In the genomic region with DNA sequence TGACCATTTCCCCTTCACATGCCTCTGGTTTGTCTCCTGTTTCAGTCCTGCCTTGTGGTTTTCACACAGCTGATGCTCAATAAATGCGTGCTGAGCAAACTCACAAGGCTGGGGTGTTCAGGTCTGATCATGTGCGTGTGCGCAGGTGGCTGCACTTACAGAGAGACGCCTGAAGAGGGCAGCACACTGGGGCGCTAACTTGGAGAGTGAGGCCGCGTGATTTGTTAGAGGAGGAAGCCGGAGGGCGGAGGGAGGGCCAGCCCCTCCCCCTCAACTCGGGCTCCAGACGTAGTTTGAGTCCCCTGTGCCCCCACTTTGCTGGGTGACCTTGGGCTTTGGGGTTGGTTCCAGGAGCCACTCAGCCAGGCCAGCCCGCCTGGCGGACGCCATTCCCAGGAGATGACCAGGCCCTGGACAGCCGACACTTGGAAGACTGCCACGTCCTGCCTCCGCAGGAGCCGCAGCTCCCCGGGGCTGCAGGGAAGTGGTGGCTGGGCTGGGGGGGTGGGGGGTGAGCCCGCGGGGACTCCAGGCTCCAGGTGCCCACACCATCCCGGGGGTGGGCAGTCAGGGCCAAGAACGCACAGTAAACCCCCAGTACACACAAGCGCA, we compare ENCODE assay signal across 8 cellular contexts. TPM values are rescaled to one million over a fixed set of nuclear protein-coding genes. Genes with fewer than 3 reads are reported as not detected.
DNase-seq lines count a peak whose midpoint lies in the region; ATAC-seq and TF ChIP-seq lines count a peak whose summit lies in the region.
"Not testable (repeated sequence)": the region's sequence is repeated elsewhere in the genome, so short reads cannot be mapped to it uniquely, and the experiment has no call there.

No MANE protein-coding gene starts in this region.

- not testable (repeated sequence) for H4K91ac ChIP-seq in IMR-90 (ENCODE audit: insufficient read depth, low read depth, low read length)

- H3K9ac ChIP-seq in IMR-90 (ENCODE audit: low read depth, low read length): not testable (repeated sequence)

- H2AFZ ChIP-seq in IMR-90 (replicated peaks; ENCODE audit: low read length, poor library complexity): not testable (repeated sequence)

- in situ Hi-C loops in IMR-90 (cut with MboI; ENCODE audit: low sequenced_read_pairs): not testable (repeated sequence)

- ATAC-seq in CD8-positive, alpha-beta T cell: peak; percentile 99
- ATAC-seq in GM19351 (IDR thresholded peaks at IDR 0.05; ENCODE audit: unreplicated experiment): peak; percentile 60
- ATAC-seq in GM21737 (IDR thresholded peaks at IDR 0.05; ENCODE audit: unreplicated experiment): peak; percentile 43
- peak; percentile 45 for ATAC-seq in HG03039 (IDR thresholded peaks at IDR 0.05; ENCODE audit: unreplicated experiment)
- peak; percentile 83 for ATAC-seq in IMR-90 (ENCODE audit: low read depth)
- peak; percentile 89 to 90 for ATAC-seq in activated naive CD4-positive, alpha-beta T cell treated with anti-CD3 and anti-CD28 coated beads, Interleukin-2, amount 50 U/mL, for 72 hours
- peak; percentile 87 to 88 for ATAC-seq in right cardiac atrium
- ATAC-seq in psoas muscle: peak; percentile 89 to 97 (median 96)

- H3K9me3 Mint-ChIP-seq in CD8-positive, alpha-beta T cell; activated naive CD4-positive, alpha-beta T cell treated with anti-CD3 and anti-CD28 coated beads, Interleukin-2, amount 50 U/mL, for 72 hours: not testable (repeated sequence)

- TF ChIP-seq CTCF in CD8-positive, alpha-beta T cell (IDR thresholded peaks at IDR 0.05); IMR-90 (conservative IDR thresholded peaks at IDR 0.05; ENCODE audit: low read depth, low read length); psoas muscle (IDR thresholded peaks at IDR 0.05): not testable (repeated sequence)

- not testable (repeated sequence) for H3K4me3 ChIP-seq in CD8-positive, alpha-beta T cell (ENCODE audit: low read depth, low read length); IMR-90 (ENCODE audit: insufficient read depth, low read depth, low read length); right cardiac atrium (ENCODE audit: low read length); psoas muscle

- H3K79me1 ChIP-seq in IMR-90 (ENCODE audit: low read depth in 1 of 2, low read length in 2 of 2): not testable (repeated sequence)

- H3K27me3 Mint-ChIP-seq in CD8-positive, alpha-beta T cell (ENCODE audit: low read depth): not testable (repeated sequence)

- not testable (repeated sequence) for H4K8ac ChIP-seq in IMR-90 (ENCODE audit: low read depth in 2 of 2, low read length in 2 of 2)

- H3K36me3 Mint-ChIP-seq in CD8-positive, alpha-beta T cell; activated naive CD4-positive, alpha-beta T cell treated with anti-CD3 and anti-CD28 coated beads, Interleukin-2, amount 50 U/mL, for 72 hours: not testable (repeated sequence)

- not testable (repeated sequence) for H3K4me2 ChIP-seq in IMR-90 (ENCODE audit: low read depth, low read length)

- POLR2A ChIA-PET in CD8-positive, alpha-beta T cell (lab: Charles Lee); IMR-90 (lab: Charles Lee; ENCODE audit: unreplicated experiment): not testable (repeated sequence)

- not testable (repeated sequence) for H3K9me1 ChIP-seq in IMR-90 (ENCODE audit: insufficient read depth, low read length)

- not testable (repeated sequence) for H2BK120ac ChIP-seq in IMR-90 (ENCODE audit: low read depth, low read length)

- H3K4ac ChIP-seq in IMR-90 (ENCODE audit: low read depth, low read length): not testable (repeated sequence)

- not testable (repeated sequence) for H2BK20ac ChIP-seq in IMR-90 (ENCODE audit: low read depth, low read length)

- H3K27me3 ChIP-seq in CD8-positive, alpha-beta T cell (ENCODE audit: insufficient read depth, low read length); IMR-90 (ENCODE audit: control insufficient read depth, insufficient read depth, low read length); right cardiac atrium (ENCODE audit: control insufficient read depth, insufficient read depth); psoas muscle (ENCODE audit: insufficient read depth in 3 of 3, low read length in 2 of 3): not testable (repeated sequence)

- not testable (repeated sequence) for DNase-seq in CD8-positive, alpha-beta T cell; IMR-90; activated naive CD4-positive, alpha-beta T cell treated with anti-CD3 and anti-CD28 coated beads, Interleukin-2, amount 50 U/mL, for 72 hours (ENCODE audit: low spot score in 2 of 2); right cardiac atrium
- DNase-seq in psoas muscle: peak in 1 of 2 donors; percentile 8

- H2AK5ac ChIP-seq in IMR-90 (ENCODE audit: low read depth, low read length): not testable (repeated sequence)

- intact Hi-C loops in CD8-positive, alpha-beta T cell (cut with DNase I, micrococcal nuclease); IMR-90 (cut with micrococcal nuclease); right cardiac atrium (cut with DNase I); psoas muscle (cut with DNase I): not testable (repeated sequence)

- dilution Hi-C loops in IMR-90 (cut with HindIII; ENCODE audit: low sequenced_read_pairs, unreplicated experiment): not testable (repeated sequence)

- H4K20me1 ChIP-seq in IMR-90 (ENCODE audit: insufficient read depth, low read length): not testable (repeated sequence)

- not testable (repeated sequence) for H2BK15ac ChIP-seq in IMR-90 (ENCODE audit: low read depth, low read length)

- CTCF ChIA-PET in CD8-positive, alpha-beta T cell (lab: Charles Lee); IMR-90 (lab: Yijun Ruan, JAX): not testable (repeated sequence)

- not testable (repeated sequence) for H3K36me3 ChIP-seq in CD8-positive, alpha-beta T cell (ENCODE audit: insufficient read depth, low read length); IMR-90 (ENCODE audit: control insufficient read depth, insufficient read depth, low read length); psoas muscle (ENCODE audit: insufficient read depth in 1 of 2, low read depth in 1 of 2)

- not testable (repeated sequence) for H3K14ac ChIP-seq in IMR-90 (replicated peaks; ENCODE audit: low read depth, low read length)

- H3K4me1 Mint-ChIP-seq in CD8-positive, alpha-beta T cell (ENCODE audit: low read depth): not testable (repeated sequence)

- TF ChIP-seq POLR2A in IMR-90 (IDR thresholded peaks at IDR 0.05; ENCODE audit: low read depth, low read length): not testable (repeated sequence)

- H3K18ac ChIP-seq in IMR-90 (ENCODE audit: low read depth, low read length): not testable (repeated sequence)

- not testable (repeated sequence) for H3K27ac ChIP-seq in CD8-positive, alpha-beta T cell (ENCODE audit: low read depth, low read length); IMR-90 (ENCODE audit: insufficient read depth, low read length); right cardiac atrium (ENCODE audit: low read length); psoas muscle

- not testable (repeated sequence) for H4K5ac ChIP-seq in IMR-90 (ENCODE audit: low read depth, low read length)

- not testable (repeated sequence) for BruUV-seq in IMR-90 (replicated peaks; lab: Mats Ljungman, UMichigan)

- not testable (repeated sequence) for TF ChIP-seq RAD21 in IMR-90 (IDR thresholded peaks at IDR 0.05; ENCODE audit: low read length)

- H3K4me1 ChIP-seq in CD8-positive, alpha-beta T cell (ENCODE audit: insufficient read depth, low read length); IMR-90 (ENCODE audit: control insufficient read depth, insufficient read depth, low read length); right cardiac atrium (ENCODE audit: control insufficient read depth, insufficient read depth, low read length); psoas muscle: not testable (repeated sequence)

- H3K9me3 ChIP-seq in CD8-positive, alpha-beta T cell (ENCODE audit: low read length); IMR-90 (ENCODE audit: control insufficient read depth, insufficient read depth, low read length); right cardiac atrium (ENCODE audit: control insufficient read depth, low read length); psoas muscle: not testable (repeated sequence)

- not testable (repeated sequence) for H2AK9ac ChIP-seq in IMR-90 (replicated peaks; ENCODE audit: low read depth, low read length, poor library complexity)

- H3K23ac ChIP-seq in IMR-90 (ENCODE audit: low read depth, low read length): not testable (repeated sequence)

- no CpG with 5 or more reads among the region's 24 CpGs for WGBS in IMR-90 (ENCODE audit: extremely low coverage in 2 of 2, insufficient read length in 1 of 2), 2 experiments
- 31% methylated on average over 2 of the region's 24 CpGs for WGBS in right cardiac atrium
- WGBS in psoas muscle, 3 donors: 23% methylated on average over 3 of the region's 24 CpGs; no CpG with 5 or more reads in 2 of the 3 donors

- not testable (repeated sequence) for H3K27ac Mint-ChIP-seq in CD8-positive, alpha-beta T cell; activated naive CD4-positive, alpha-beta T cell treated with anti-CD3 and anti-CD28 coated beads, Interleukin-2, amount 50 U/mL, for 72 hours

- not testable (repeated sequence) for H2BK5ac ChIP-seq in IMR-90 (ENCODE audit: low read depth, low read length, poor library complexity, severe bottlenecking)

- not testable (repeated sequence) for H3K56ac ChIP-seq in IMR-90 (ENCODE audit: extremely low read depth, insufficient read depth, low read length)

- H3K4me3 Mint-ChIP-seq in CD8-positive, alpha-beta T cell: not testable (repeated sequence)

RNA-seq across cellular contexts. Expression of gene GRAP, which starts 14.3 kb away (rescaled TPM):
- total RNA-seq in CD8-positive, alpha-beta T cell: 10 to 100 TPM; 15.8 to 18.3 TPM
- total RNA-seq in IMR-90 (2012; rRNA removed) (under 0.01 TPM in 1 of 2 replicates, not detected in the other), right cardiac atrium (1 to 10 TPM; 2.8 to 4.1 (median 3.6) TPM), psoas muscle (1 to 10 TPM in 3 of 4 donors, under 1 TPM in 1; 0.71 to 2.2 (median 1.9) TPM)
- polyA plus RNA-seq in IMR-90 (2012; rRNA removed) (0.13 and 0.14 TPM in 2 replicates), right cardiac atrium (2.3 TPM), psoas muscle (1 to 10 TPM in 2 of 3 donors, under 1 TPM in 1; 0.71 to 1.9 (median 1.4) TPM)
- 0.05 TPM in 1 of 2 replicates, not detected in the other for polyA plus RNA-seq in IMR-90 (2012; cell fraction: cytosol; rRNA removed)
- 0.14 and 0.22 TPM in 2 replicates for polyA plus RNA-seq in IMR-90 (2012; cell fraction: nucleus; rRNA removed; ENCODE audit: low replicate concordance)
- 10 to 100 TPM; 12.7 to 13.7 TPM for total RNA-seq in activated naive CD4-positive, alpha-beta T cell treated with anti-CD3 and anti-CD28 coated beads, Interleukin-2, amount 50 U/mL, for 72 hours

RNA-seq across cellular contexts. Expression of gene FAM83G, which starts 27.9 kb away (rescaled TPM):
- 1 to 10 TPM; 3.5 to 4.1 TPM for total RNA-seq in CD8-positive, alpha-beta T cell
- 9.5 and 10.3 TPM in 2 replicates for total RNA-seq in IMR-90 (2012; rRNA removed)
- polyA plus RNA-seq in IMR-90 (2012; rRNA removed): 12.6 and 14.1 TPM in 2 replicates
- 7.5 and 10.0 TPM in 2 replicates for polyA plus RNA-seq in IMR-90 (2012; cell fraction: cytosol; rRNA removed)
- polyA plus RNA-seq in IMR-90 (2012; cell fraction: nucleus; rRNA removed; ENCODE audit: low replicate concordance): 16.3 and 36.3 TPM in 2 replicates
- 10 to 100 TPM in 1 of 2 donors, 1 to 10 TPM in 1; 9.4 to 13.7 TPM for total RNA-seq in activated naive CD4-positive, alpha-beta T cell treated with anti-CD3 and anti-CD28 coated beads, Interleukin-2, amount 50 U/mL, for 72 hours
- total RNA-seq in right cardiac atrium: 10 to 100 TPM; 27.7 to 40.2 (median 30.3) TPM
- polyA plus RNA-seq in right cardiac atrium: 18.7 TPM
- total RNA-seq in psoas muscle: 10 to 100 TPM in 1 of 4 donors, 1 to 10 TPM in 3; 7.0 to 20.4 (median 9.3) TPM
- 10 to 100 TPM in 1 of 3 donors, 1 to 10 TPM in 2; 8.2 to 65.6 (median 9.0) TPM for polyA plus RNA-seq in psoas muscle

Comparison
In these comparisons a context has a peak if more than half of its experiments do, and no peak if none do; other contexts are left out.
1. ATAC-seq: peak in every context shown above with its lines; median percentile 99 in CD8-positive, alpha-beta T cell; 96 in psoas muscle; 90 in activated naive CD4-positive, alpha-beta T cell treated with anti-CD3 and anti-CD28 coated beads, Interleukin-2, amount 50 U/mL, for 72 hours; 88 in right cardiac atrium; 83 in IMR-90; 60 in GM19351; 45 in HG03039; 43 in GM21737.